20 cellular contexts compared by ENCODE assay signal in genomic region chr13:33690321-33690720, GRCh38.
DNase-seq lines count a peak whose midpoint lies in the region; ATAC-seq and TF ChIP-seq lines count a peak whose summit lies in the region.
"Had no signal": no experiment of that assay in that cellular context is flagged by ENCODE, and none has a peak within 500 bp of the region (broad histone marks: within the 10 kb centered on the region; RNA-seq: fewer than 3 reads in every experiment).

No MANE protein-coding gene starts in this region.

- H3K9me2 ChIP-seq in GM23338 (ENCODE audit: insufficient read depth): 0 out of 2 replicates have a peak, but pooled peaks cover 6% of the 10 kb centered on the region

- no peak overlapping the region for H2AFZ ChIP-seq in GM23338
- H2AFZ ChIP-seq: GM23248, PC-9 had no signal

- no peak overlapping the region for H3K27ac ChIP-seq in GM23338 (ENCODE audit: low read depth)
- H3K27ac ChIP-seq: BLaER1, GM23248, PC-9, SJCRH30 had no signal

- H3K27ac Mint-ChIP-seq in activated CD4-positive, alpha-beta memory T cell treated with anti-CD3 and anti-CD28 coated beads for 36 hours: no peak overlapping the region
- no peak overlapping the region for H3K27ac Mint-ChIP-seq in activated CD4-positive, alpha-beta memory T cell treated with anti-CD3 and anti-CD28 coated beads, Interleukin-2, amount 10 ng/mL, durations not matched to agents 7 days and 5 days
- peak overlapping the region; percentile 47 for H3K27ac Mint-ChIP-seq in activated T-helper 17 cell treated with anti-CD3 and anti-CD28 coated beads, Interleukin-2, amount 50 U/mL, for 72 hours
- H3K27ac Mint-ChIP-seq in nephron progenitor cell: peak overlapping the region; percentile 91
- H3K27ac Mint-ChIP-seq in GM23338: no peak overlapping the region
- H3K27ac Mint-ChIP-seq: CD4-positive, CD25-positive, alpha-beta regulatory T cell; H9 had no signal

- peaks cover 21% of the 10 kb centered on the region; the same call in 1 of the 2 replicates for H3K36me3 ChIP-seq in GM23338 (ENCODE audit: insufficient read depth)
- H3K36me3 ChIP-seq: BLaER1 had no signal

- no peaks in the 10 kb centered on the region for H3K36me3 Mint-ChIP-seq in activated CD4-positive, alpha-beta memory T cell treated with anti-CD3 and anti-CD28 coated beads for 36 hours
- no peaks in the 10 kb centered on the region for H3K36me3 Mint-ChIP-seq in activated CD4-positive, alpha-beta memory T cell treated with anti-CD3 and anti-CD28 coated beads, Interleukin-2, amount 10 ng/mL, durations not matched to agents 7 days and 5 days (ENCODE audit: low read depth)
- H3K36me3 Mint-ChIP-seq in activated T-helper 17 cell treated with anti-CD3 and anti-CD28 coated beads, Interleukin-2, amount 50 U/mL, for 72 hours (ENCODE audit: low read depth): no peaks in the 10 kb centered on the region
- peaks cover 6% of the 10 kb centered on the region for H3K36me3 Mint-ChIP-seq in nephron progenitor cell (ENCODE audit: low read depth)
- peaks cover 41% of the 10 kb centered on the region for H3K36me3 Mint-ChIP-seq in GM23338 (ENCODE audit: low read depth)
- H3K36me3 Mint-ChIP-seq: CD4-positive, CD25-positive, alpha-beta regulatory T cell had no signal

- H3K79me2 ChIP-seq in GM23338 (replicated peaks; ENCODE audit: insufficient read depth): no peaks in the 10 kb centered on the region

- intact Hi-C loops in activated CD4-positive, alpha-beta memory T cell treated with anti-CD3 and anti-CD28 coated beads for 36 hours (cut with micrococcal nuclease): no loop called here

- H3K4me1 ChIP-seq in GM23338 (ENCODE audit: insufficient read depth): peaks cover 3% of the 10 kb centered on the region; the same call in 1 of the 2 replicates
- H3K4me1 ChIP-seq: BLaER1 had no signal

- POLR2A ChIA-PET in activated CD4-positive, alpha-beta memory T cell treated with anti-CD3 and anti-CD28 coated beads for 36 hours (lab: Charles Lee): interaction anchor here (1.3 kb wide), 1 partner anchor 11 kb away, joined by 7 read pairs; no protein-coding TSS in a partner anchor
- POLR2A ChIA-PET in activated CD4-positive, alpha-beta memory T cell treated with anti-CD3 and anti-CD28 coated beads, Interleukin-2, amount 10 ng/mL, durations not matched to agents 7 days and 5 days (lab: Charles Lee): no interaction called here

- CTCF ChIA-PET in activated CD4-positive, alpha-beta memory T cell treated with anti-CD3 and anti-CD28 coated beads for 36 hours (lab: Charles Lee): interaction anchor here (1.9 kb wide), 1 partner anchor 9 kb away, joined by 6 read pairs; no protein-coding TSS in a partner anchor
- CTCF ChIA-PET in activated CD4-positive, alpha-beta memory T cell treated with anti-CD3 and anti-CD28 coated beads, Interleukin-2, amount 10 ng/mL, durations not matched to agents 7 days and 5 days (lab: Charles Lee): interaction anchor here (0.7 kb wide), 1 partner anchor 11 kb away, joined by 3 read pairs; no protein-coding TSS in a partner anchor

- ATAC-seq in activated T-helper 17 cell treated with anti-CD3 and anti-CD28 coated beads, Interleukin-2, amount 50 U/mL, for 72 hours (replicated peaks): peak; percentile 82
- ATAC-seq in HG03175 (IDR thresholded peaks at IDR 0.05; ENCODE audit: unreplicated experiment): no peak
- ATAC-seq in GM23338: no peak
- ATAC-seq: Right ventricle myocardium inferior had no signal

- TF ChIP-seq CTCF in nephron progenitor cell (IDR thresholded peaks at IDR 0.05) (no peak), GM23338 (conservative IDR thresholded peaks at IDR 0.05; ENCODE audit: low read depth in 2 of 2) (no peak)

- no peaks in the 10 kb centered on the region for H4K20me1 ChIP-seq in GM23338 (replicated peaks; ENCODE audit: insufficient read depth)
- H4K20me1 ChIP-seq: BLaER1 had no signal

- no peaks in the 10 kb centered on the region for H3K27me3 ChIP-seq in GM23338 (ENCODE audit: insufficient read depth)
- H3K27me3 ChIP-seq: BLaER1, SJCRH30 had no signal

- peak; percentile 53 for DNase-seq in activated CD4-positive, alpha-beta memory T cell treated with anti-CD3 and anti-CD28 coated beads for 36 hours
- no peak for DNase-seq in activated CD4-positive, alpha-beta memory T cell treated with anti-CD3 and anti-CD28 coated beads, Interleukin-2, amount 10 ng/mL, durations not matched to agents 7 days and 5 days
- DNase-seq in NCI-H2227 (lab: John Stamatoyannopoulos, UW; ENCODE audit: unreplicated experiment): peak; percentile 3
- DNase-seq in nephron progenitor cell: no peak
- DNase-seq in GM23338 (ENCODE audit: low spot score): no peak
- DNase-seq: CD4-positive, CD25-positive, alpha-beta regulatory T cell; GM23248; H9; KBM-7; MV-4-11; NCI-H1105; NCI-H1436 treated with DMSO at 0.1 percent for 48 hours; NCI-H187 treated with DMSO at 0.1 percent for 48 hours; NCI-H526 treated with DMSO at 0.1 percent for 48 hours; PC-9; SJCRH30 had no signal

- H3K27me3 Mint-ChIP-seq in activated CD4-positive, alpha-beta memory T cell treated with anti-CD3 and anti-CD28 coated beads for 36 hours: no peaks in the 10 kb centered on the region
- H3K27me3 Mint-ChIP-seq in activated CD4-positive, alpha-beta memory T cell treated with anti-CD3 and anti-CD28 coated beads, Interleukin-2, amount 10 ng/mL, durations not matched to agents 7 days and 5 days: no peaks in the 10 kb centered on the region
- H3K27me3 Mint-ChIP-seq in activated T-helper 17 cell treated with anti-CD3 and anti-CD28 coated beads, Interleukin-2, amount 50 U/mL, for 72 hours: no peaks in the 10 kb centered on the region
- H3K27me3 Mint-ChIP-seq in nephron progenitor cell (ENCODE audit: low read depth, poor library complexity): peaks cover 5% of the 10 kb centered on the region
- peaks cover 4% of the 10 kb centered on the region for H3K27me3 Mint-ChIP-seq in GM23338 (ENCODE audit: insufficient read depth, low read depth, poor library complexity)
- H3K27me3 Mint-ChIP-seq: CD4-positive, CD25-positive, alpha-beta regulatory T cell had no signal

- no peak overlapping the region for H3K4me3 ChIP-seq in GM23338
- H3K4me3 ChIP-seq: BLaER1, GM23248, PC-9, SJCRH30 had no signal

- H3F3A ChIP-seq in GM23338 (replicated peaks; ENCODE audit: low read depth): no peaks in the 10 kb centered on the region

- peaks cover 8% of the 10 kb centered on the region for H3K4me1 Mint-ChIP-seq in activated CD4-positive, alpha-beta memory T cell treated with anti-CD3 and anti-CD28 coated beads for 36 hours (ENCODE audit: low read depth)
- no peaks in the 10 kb centered on the region for H3K4me1 Mint-ChIP-seq in activated CD4-positive, alpha-beta memory T cell treated with anti-CD3 and anti-CD28 coated beads, Interleukin-2, amount 10 ng/mL, durations not matched to agents 7 days and 5 days
- no peaks in the 10 kb centered on the region for H3K4me1 Mint-ChIP-seq in activated T-helper 17 cell treated with anti-CD3 and anti-CD28 coated beads, Interleukin-2, amount 50 U/mL, for 72 hours
- H3K4me1 Mint-ChIP-seq in nephron progenitor cell (peaks cover 10% of the 10 kb centered on the region), GM23338 (no peaks in the 10 kb centered on the region)

- H3K4me2 ChIP-seq in GM23338: no peak overlapping the region
- H3K4me2 ChIP-seq: BLaER1, PC-9 had no signal

- H3K4me3 Mint-ChIP-seq in activated CD4-positive, alpha-beta memory T cell treated with anti-CD3 and anti-CD28 coated beads for 36 hours: no peak overlapping the region
- no peak overlapping the region for H3K4me3 Mint-ChIP-seq in activated CD4-positive, alpha-beta memory T cell treated with anti-CD3 and anti-CD28 coated beads, Interleukin-2, amount 10 ng/mL, durations not matched to agents 7 days and 5 days
- H3K4me3 Mint-ChIP-seq in activated T-helper 17 cell treated with anti-CD3 and anti-CD28 coated beads, Interleukin-2, amount 50 U/mL, for 72 hours: no peak overlapping the region
- no peak overlapping the region for H3K4me3 Mint-ChIP-seq in nephron progenitor cell
- no peak overlapping the region for H3K4me3 Mint-ChIP-seq in GM23338
- H3K4me3 Mint-ChIP-seq: CD4-positive, CD25-positive, alpha-beta regulatory T cell; H9 had no signal

- no peaks in the 10 kb centered on the region for H3K9me3 Mint-ChIP-seq in activated CD4-positive, alpha-beta memory T cell treated with anti-CD3 and anti-CD28 coated beads for 36 hours
- H3K9me3 Mint-ChIP-seq in activated CD4-positive, alpha-beta memory T cell treated with anti-CD3 and anti-CD28 coated beads, Interleukin-2, amount 10 ng/mL, durations not matched to agents 7 days and 5 days: peaks cover 10% of the 10 kb centered on the region
- no peaks in the 10 kb centered on the region for H3K9me3 Mint-ChIP-seq in activated T-helper 17 cell treated with anti-CD3 and anti-CD28 coated beads, Interleukin-2, amount 50 U/mL, for 72 hours
- H3K9me3 Mint-ChIP-seq in nephron progenitor cell (peaks cover 46% of the 10 kb centered on the region), GM23338 (peaks cover 59% of the 10 kb centered on the region)
- H3K9me3 Mint-ChIP-seq: CD4-positive, CD25-positive, alpha-beta regulatory T cell had no signal

Comparison
In these comparisons a context has a peak if more than half of its experiments do, and no peak if none do; other contexts are left out.
1. DNase-seq: peak in activated CD4-positive, alpha-beta memory T cell treated with anti-CD3 and anti-CD28 coated beads for 36 hours (single experiment) and NCI-H2227 (single experiment); none in activated CD4-positive, alpha-beta memory T cell treated with anti-CD3 and anti-CD28 coated beads, Interleukin-2, amount 10 ng/mL, durations not matched to agents 7 days and 5 days (single experiment), nephron progenitor cell (single experiment) and GM23338 (single experiment).
2. H3K27ac Mint-ChIP-seq: peak in activated T-helper 17 cell treated with anti-CD3 and anti-CD28 coated beads, Interleukin-2, amount 50 U/mL, for 72 hours (single experiment) and nephron progenitor cell (single experiment); none in activated CD4-positive, alpha-beta memory T cell treated with anti-CD3 and anti-CD28 coated beads for 36 hours (single experiment), activated CD4-positive, alpha-beta memory T cell treated with anti-CD3 and anti-CD28 coated beads, Interleukin-2, amount 10 ng/mL, durations not matched to agents 7 days and 5 days (single experiment) and GM23338 (single experiment).